ENCODE assay signal across 8 cellular contexts in the genomic region with DNA sequence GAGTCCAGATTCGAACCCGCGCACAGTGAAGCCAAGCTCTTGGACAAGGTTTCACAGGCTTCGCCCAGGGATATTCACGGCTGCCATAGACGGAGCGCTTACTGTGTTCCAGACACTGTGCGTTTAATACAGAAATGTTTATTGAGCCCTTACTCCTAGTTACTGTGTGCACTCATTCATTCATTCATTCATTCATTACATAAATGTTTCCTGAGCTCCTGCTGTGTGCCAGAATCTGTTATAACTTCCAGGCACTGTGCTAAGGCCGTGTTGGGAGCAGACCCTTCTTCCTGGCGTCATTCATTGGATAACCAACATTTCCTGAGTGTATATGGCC. TPM values are rescaled to one million over a fixed set of nuclear protein-coding genes. Genes with fewer than 3 reads are reported as not detected.
A peak's percentile ranks its signal among the peaks of the same experiment; 100 is the strongest.
DNase-seq lines count a peak whose midpoint lies in the region; ATAC-seq, FAIRE-seq and TF ChIP-seq lines count a peak whose summit lies in the region.

No MANE protein-coding gene starts in this region.

- TF ChIP-seq CTCF in 22Rv1 (IDR thresholded peaks at IDR 0.05) (no peak), mammary epithelial cell (conservative IDR thresholded peaks at IDR 0.05 in 1 of 2, IDR thresholded peaks at IDR 0.05 in 1 of 2; ENCODE audit: extremely low read depth in 1 of 2, insufficient read depth in 1 of 2, low read depth in 1 of 2, low read length in 2 of 2) (no peak), mucosa of descending colon (IDR thresholded peaks at IDR 0.05) (no peak)

- H3K4me3 ChIP-seq in HUES48 (ENCODE audit: low read depth, low read length): peak overlapping the region; percentile 85
- peak overlapping the region; percentile 18 to 64 (median 53) for H3K4me3 ChIP-seq in mammary epithelial cell (replicated peaks in 1 of 3; ENCODE audit: insufficient read depth in 1 of 3, low read depth in 2 of 3, low read length in 3 of 3)
- peak overlapping the region; percentile 75 for H3K4me3 ChIP-seq in mucosa of descending colon

- H3K27ac ChIP-seq in 22Rv1 (peak overlapping the region; percentile 81), HUES48 (ENCODE audit: low read depth, low read length) (peak overlapping the region; percentile 45), mammary epithelial cell (ENCODE audit: insufficient read depth, low read depth, low read length) (peak overlapping the region; percentile 52)

- peak overlapping the region; percentile 95 for H3K4me2 ChIP-seq in mammary epithelial cell (ENCODE audit: insufficient read depth, low read depth, low read length)

- dilution Hi-C loops in mammary epithelial cell (cut with HindIII; ENCODE audit: low sequenced_read_pairs): no loop called here

- no peaks in the 10 kb centered on the region for H4K20me1 ChIP-seq in mammary epithelial cell (ENCODE audit: insufficient read depth, low read length)

- intact Hi-C loops in mammary epithelial cell (cut with micrococcal nuclease): loop anchor here (5.0 to 10.0 kb wide), 2 partner anchors 136 to 427 kb away; no protein-coding TSS in a partner anchor
- intact Hi-C loops in mucosa of descending colon (cut with DNase I, micrococcal nuclease): loop anchor here in 1 of 2 donors (10.0 kb wide), 1 partner anchor 317 kb away; no protein-coding TSS in a partner anchor

- in situ Hi-C loops in mammary epithelial cell (cut with MboI; ENCODE audit: low sequenced_read_pairs in 2 of 2): loop anchor here in 1 of 2 donors (25.0 kb wide), 1 partner anchor 334 kb away; no protein-coding TSS in a partner anchor

- FAIRE-seq in urothelium cell line (lab: Jason Lieb, UNC): no peak

- no peak for DNase-seq in mammary epithelial cell
- DNase-seq in mucosa of descending colon: no peak
- no peak for DNase-seq in RKO (ENCODE audit: low spot score)
- no peak for DNase-seq in activated gamma-delta T cell treated with Interleukin-2 at 50 U/mL for 16 hours
- no peak for DNase-seq in NCI-H1092 treated with DMSO at 0.1 percent for 48 hours (lab: John Stamatoyannopoulos, UW)
- no peak for DNase-seq in urothelium cell line (ENCODE audit: low spot score)

- H3K36me3 ChIP-seq in HUES48 (ENCODE audit: control insufficient read depth, insufficient read depth, low read length) (no peaks in the 10 kb centered on the region), mammary epithelial cell (ENCODE audit: insufficient read depth, low read length) (no peaks in the 10 kb centered on the region), mucosa of descending colon (ENCODE audit: low read depth) (no peaks in the 10 kb centered on the region)

- 50% methylated on average over 9 of the region's 10 CpGs for whole genome bisulfite sequencing in mammary epithelial cell (ENCODE audit: low coverage, missing lambda C conversion rate)

- ATAC-seq in mucosa of descending colon: no peak

- peaks cover 41% of the 10 kb centered on the region for H3K79me2 ChIP-seq in mammary epithelial cell (ENCODE audit: insufficient read depth, low read length)

- H3K4me1 ChIP-seq in HUES48 (ENCODE audit: control insufficient read depth, insufficient read depth, low read length) (peaks cover 52% of the 10 kb centered on the region), mammary epithelial cell (ENCODE audit: insufficient read depth, low read length) (peaks cover 4% of the 10 kb centered on the region), mucosa of descending colon (ENCODE audit: low read depth) (peaks cover 15% of the 10 kb centered on the region)

- H3K9ac ChIP-seq in HUES48 (ENCODE audit: low read depth, low read length) (peak overlapping the region; percentile 79), mammary epithelial cell (ENCODE audit: insufficient read depth, low read length) (peak overlapping the region; percentile 46)

- peak overlapping the region; percentile 98 for H2AFZ ChIP-seq in mammary epithelial cell (ENCODE audit: low read depth, low read length)

- BruUV-seq in mammary epithelial cell (replicated peaks; lab: Mats Ljungman, UMichigan): no TSS peak

- CTCF ChIA-PET in mammary epithelial cell (lab: Charles Lee; ENCODE audit: low non-redundant PET): interaction anchor here (0.5 kb wide), 1 partner anchor 247 kb away, joined by 7 read pairs; no protein-coding TSS in a partner anchor

- H3K27me3 ChIP-seq in HUES48 (ENCODE audit: control insufficient read depth, insufficient read depth, low read length) (no peaks in the 10 kb centered on the region), mammary epithelial cell (ENCODE audit: insufficient read depth, low read length) (no peaks in the 10 kb centered on the region)

- H3K9me3 ChIP-seq in HUES48 (ENCODE audit: control insufficient read depth, insufficient read depth, low read length) (no peaks in the 10 kb centered on the region), mammary epithelial cell (replicated peaks; ENCODE audit: insufficient read depth, low read length) (no peaks in the 10 kb centered on the region), mucosa of descending colon (no peaks in the 10 kb centered on the region)

RNA-seq across cellular contexts. Expression of a gene that starts 0.7 kb away (rescaled TPM):
- total RNA-seq in mammary epithelial cell (100 to 1,000 TPM in 1 of 2 donors, 10 to 100 TPM in 1; 85.6 to 140 TPM), mucosa of descending colon (100 to 1,000 TPM in 2 of 3 donors, 10 to 100 TPM in 1; 96.9 to 165 (median 135) TPM)
- 20.5 TPM for polyA plus RNA-seq in mammary epithelial cell
- 61.0 TPM for polyA minus RNA-seq in mammary epithelial cell
